25 cellular contexts compared by ENCODE assay signal in genomic region chr3:76122007-76122406, GRCh38.
A peak's percentile ranks its signal among the peaks of the same experiment; 100 is the strongest.
DNase-seq lines count a peak whose midpoint lies in the region; ATAC-seq and TF ChIP-seq lines count a peak whose summit lies in the region.
"Had no signal": no experiment of that assay in that cellular context is flagged by ENCODE, and none has a peak within 500 bp of the region (broad histone marks: within the 10 kb centered on the region; RNA-seq: fewer than 3 reads in every experiment).

No MANE protein-coding gene starts in this region.

- H3K27ac ChIP-seq in PC-3 (ENCODE audit: low read length) = no peak overlapping the region
- H3K27ac ChIP-seq in foreskin keratinocyte = no peak overlapping the region
- H3K27ac ChIP-seq in neural progenitor cell = no peak overlapping the region
- H3K27ac ChIP-seq: C4-2B, esophagus squamous epithelium, heart left ventricle, spleen, testis had no signal

- H3K4me1 ChIP-seq in PC-3 (ENCODE audit: insufficient read depth, low read length) (peaks cover 25% of the 10 kb centered on the region), foreskin keratinocyte (no peaks in the 10 kb centered on the region), neural progenitor cell (no peaks in the 10 kb centered on the region)
- H3K4me1 ChIP-seq: esophagus squamous epithelium, heart left ventricle, spleen, testis had no signal

- intact Hi-C loops in PC-3 (cut with micrococcal nuclease) = loop anchor here (1.0 to 10.0 kb wide), 2 partner anchors 32 to 453 kb away; no protein-coding TSS in a partner anchor

- no peaks in the 10 kb centered on the region for H3F3A ChIP-seq in PC-3 (ENCODE audit: low read length, unreplicated experiment)
- no peaks in the 10 kb centered on the region for H3F3A ChIP-seq in neural progenitor cell (ENCODE audit: low read depth)

- no peak overlapping the region for H3K27ac Mint-ChIP-seq in neural progenitor cell
- H3K27ac Mint-ChIP-seq: immature natural killer cell; naive thymus-derived CD8-positive, alpha-beta T cell had no signal

- H2AFZ ChIP-seq in PC-3 (ENCODE audit: low read length) = no peak overlapping the region
- H2AFZ ChIP-seq in neural progenitor cell (replicated peaks) = no peak overlapping the region

- no peaks in the 10 kb centered on the region for H3K9me3 Mint-ChIP-seq in neural progenitor cell
- H3K9me3 Mint-ChIP-seq: central memory CD8-positive, alpha-beta T cell had no signal

- CTCF ChIA-PET in PC-3 (lab: Charles Lee) = no interaction called here

- H3K36me3 Mint-ChIP-seq in neural progenitor cell = no peaks in the 10 kb centered on the region
- H3K36me3 Mint-ChIP-seq: IgD-negative memory B cell; immature natural killer cell; naive thymus-derived CD8-positive, alpha-beta T cell had no signal

- H3K4me3 ChIP-seq in PC-3 (ENCODE audit: low read length) = no peak overlapping the region
- no peak overlapping the region for H3K4me3 ChIP-seq in neural progenitor cell
- H3K4me3 ChIP-seq: esophagus squamous epithelium, heart left ventricle, spleen, testis had no signal

- no peaks in the 10 kb centered on the region for H3K27me3 Mint-ChIP-seq in neural progenitor cell (ENCODE audit: insufficient read depth, low read depth)
- H3K27me3 Mint-ChIP-seq: central memory CD8-positive, alpha-beta T cell; IgD-negative memory B cell; naive thymus-derived CD8-positive, alpha-beta T cell had no signal

- POLR2A ChIA-PET in PC-3 (lab: Charles Lee; ENCODE audit: unreplicated experiment) = no interaction called here

- no TSS peak for BruUV-seq in PC-3 (replicated peaks; lab: Mats Ljungman, UMichigan)

- H3K27me3 ChIP-seq in PC-3 (ENCODE audit: low read length) (no peaks in the 10 kb centered on the region), foreskin keratinocyte (no peaks in the 10 kb centered on the region), neural progenitor cell (no peaks in the 10 kb centered on the region)
- H3K27me3 ChIP-seq: esophagus squamous epithelium, heart left ventricle, spleen, testis had no signal

- ATAC-seq in PC-3 (peak; percentile 77), foreskin keratinocyte (peak; percentile 19)
- ATAC-seq: heart left ventricle; naive thymus-derived CD8-positive, alpha-beta T cell had no signal

- no peak overlapping the region for H3K4me3 Mint-ChIP-seq in neural progenitor cell
- H3K4me3 Mint-ChIP-seq: central memory CD8-positive, alpha-beta T cell; IgD-negative memory B cell; immature natural killer cell; naive thymus-derived CD8-positive, alpha-beta T cell had no signal

- DNase-seq in SKM-1 treated with dmso at 0.1 percent for 144 hours (lab: John Stamatoyannopoulos, UW; ENCODE audit: unreplicated experiment) (peak; percentile 9), SKM-1 (lab: John Stamatoyannopoulos, UW; ENCODE audit: unreplicated experiment) (no peak), PC-3 (peak; percentile 79), foreskin keratinocyte (peak in 1 of 2 donors; percentile 4), HuH-7 (ENCODE audit: low spot score) (no peak), neural progenitor cell (ENCODE audit: low spot score) (no peak), NCI-H1436 (lab: John Stamatoyannopoulos, UW) (no peak)
- no peak for DNase-seq in stimulated activated naive CD4-positive, alpha-beta T cell treated with Interleukin-2 at 50 U/mL for 16 hours (lab: John Stamatoyannopoulos, UW)
- DNase-seq: activated CD4-positive, alpha-beta T cell treated with anti-CD3 and anti-CD28 coated beads for 4 hours; activated CD8-positive, alpha-beta memory T cell treated with anti-CD3 and anti-CD28 coated beads, Interleukin-2, amount 50 U/mL, for 4 hours; activated effector memory CD4-positive, alpha-beta T cell treated with anti-CD3 and anti-CD28 coated beads, Interleukin-2, amount 50 U/mL, for 16 hours; amniotic stem cell; DMS79; effector CD8-positive, alpha-beta T cell; esophagus squamous epithelium; heart left ventricle; immature natural killer cell; mammary epithelial cell; naive thymus-derived CD8-positive, alpha-beta T cell; NCI-H1048; spleen; testis had no signal

- no peaks in the 10 kb centered on the region for H3K36me3 ChIP-seq in PC-3 (ENCODE audit: low read depth, low read length)
- no peaks in the 10 kb centered on the region for H3K36me3 ChIP-seq in neural progenitor cell
- H3K36me3 ChIP-seq: esophagus squamous epithelium, heart left ventricle, spleen had no signal

- H3K9ac ChIP-seq in PC-3 (ENCODE audit: low read length) (no peak overlapping the region), neural progenitor cell (no peak overlapping the region)

- TF ChIP-seq CTCF in PC-3 (conservative IDR thresholded peaks at IDR 0.05; ENCODE audit: low read depth, low read length) (no peak), foreskin keratinocyte (conservative IDR thresholded peaks at IDR 0.05) (no peak), neural progenitor cell (IDR thresholded peaks at IDR 0.05) (no peak)

- H4K20me1 ChIP-seq in PC-3 (ENCODE audit: low read length) (no peaks in the 10 kb centered on the region), neural progenitor cell (ENCODE audit: low read depth) (no peaks in the 10 kb centered on the region)

- no peaks in the 10 kb centered on the region for H3K9me2 ChIP-seq in PC-3 (replicated peaks; ENCODE audit: low read length)

- H3K79me2 ChIP-seq in PC-3 (ENCODE audit: low read length) (no peaks in the 10 kb centered on the region), neural progenitor cell (ENCODE audit: low read depth) (no peaks in the 10 kb centered on the region)

- no peaks in the 10 kb centered on the region for H3K4me1 Mint-ChIP-seq in neural progenitor cell
- H3K4me1 Mint-ChIP-seq: central memory CD8-positive, alpha-beta T cell; IgD-negative memory B cell; immature natural killer cell; naive thymus-derived CD8-positive, alpha-beta T cell had no signal

- 0 out of 2 replicates have a peak overlapping the region, but pooled peaks have one; percentile 3 for H3K4me2 ChIP-seq in PC-3 (ENCODE audit: low read length)
- no peak overlapping the region for H3K4me2 ChIP-seq in neural progenitor cell

- H3K9me3 ChIP-seq in PC-3 (ENCODE audit: low read length) (no peaks in the 10 kb centered on the region), neural progenitor cell (ENCODE audit: low read depth) (no peaks in the 10 kb centered on the region)
- H3K9me3 ChIP-seq: esophagus squamous epithelium, testis had no signal

Comparison
In these comparisons a context has a peak if more than half of its experiments do, and no peak if none do; other contexts are left out.
1. DNase-seq: peak in SKM-1 treated with dmso at 0.1 percent for 144 hours (single experiment) and PC-3 (single experiment); none in SKM-1 (single experiment), HuH-7 (single experiment), neural progenitor cell (single experiment), NCI-H1436 (single experiment) and stimulated activated naive CD4-positive, alpha-beta T cell treated with Interleukin-2 at 50 U/mL for 16 hours (single experiment).